ENCODE assay signal across 8 cellular contexts in genomic region chr7:4776160-4776623, GRCh38. TPM values are rescaled to one million over a fixed set of nuclear protein-coding genes. Genes with fewer than 3 reads are reported as not detected.
DNase-seq lines count a peak whose midpoint lies in the region; ATAC-seq lines count a peak whose summit lies in the region.

No MANE protein-coding gene starts in this region.

- intact Hi-C loops in right cardiac atrium (cut with DNase I) = no loop called here

- WGBS in right cardiac atrium = 46% methylated on average over 16 of the region's 16 CpGs

- H3K4me3 ChIP-seq in HAP-1 = peak overlapping the region; percentile 92
- H3K4me3 ChIP-seq in right cardiac atrium (ENCODE audit: low read length) = peak overlapping the region; percentile 63
- H3K4me3 ChIP-seq in skeletal muscle tissue (ENCODE audit: low read length in 3 of 3) = peak overlapping the region; percentile 89 to 98 (median 98)

- in situ Hi-C loops in HAP-1 (cut with MboI; ENCODE audit: low sequenced_read_pairs) = no loop called here

- no peaks in the 10 kb centered on the region for H3K27me3 Mint-ChIP-seq in activated CD4-positive, alpha-beta memory T cell treated with anti-CD3 and anti-CD28 coated beads, Interleukin-2, amount 10 ng/mL, durations not matched to agents 7 days and 5 days

- peaks cover 28% of the 10 kb centered on the region for H3K36me3 Mint-ChIP-seq in activated CD4-positive, alpha-beta memory T cell treated with anti-CD3 and anti-CD28 coated beads, Interleukin-2, amount 10 ng/mL, durations not matched to agents 7 days and 5 days (ENCODE audit: low read depth)

- H3K4me3 Mint-ChIP-seq in activated CD4-positive, alpha-beta memory T cell treated with anti-CD3 and anti-CD28 coated beads, Interleukin-2, amount 10 ng/mL, durations not matched to agents 7 days and 5 days = peak overlapping the region; percentile 99

- H3K9me3 Mint-ChIP-seq in activated CD4-positive, alpha-beta memory T cell treated with anti-CD3 and anti-CD28 coated beads, Interleukin-2, amount 10 ng/mL, durations not matched to agents 7 days and 5 days = no peaks in the 10 kb centered on the region

- no peaks in the 10 kb centered on the region for H3K9me3 ChIP-seq in HAP-1
- H3K9me3 ChIP-seq in right cardiac atrium (ENCODE audit: control insufficient read depth, low read length) = no peaks in the 10 kb centered on the region
- no peaks in the 10 kb centered on the region for H3K9me3 ChIP-seq in skeletal muscle tissue (ENCODE audit: control insufficient read depth in 3 of 3, low read length in 3 of 3)

- H3K27ac Mint-ChIP-seq in activated CD4-positive, alpha-beta memory T cell treated with anti-CD3 and anti-CD28 coated beads, Interleukin-2, amount 10 ng/mL, durations not matched to agents 7 days and 5 days = peak overlapping the region; percentile 96

- peaks cover 43% of the 10 kb centered on the region for H3K4me1 Mint-ChIP-seq in activated CD4-positive, alpha-beta memory T cell treated with anti-CD3 and anti-CD28 coated beads, Interleukin-2, amount 10 ng/mL, durations not matched to agents 7 days and 5 days

- H3K27me3 ChIP-seq in HAP-1 (ENCODE audit: low read depth) = no peaks in the 10 kb centered on the region
- no peaks in the 10 kb centered on the region for H3K27me3 ChIP-seq in right cardiac atrium (ENCODE audit: control insufficient read depth, insufficient read depth)
- no peaks in the 10 kb centered on the region for H3K27me3 ChIP-seq in skeletal muscle tissue (ENCODE audit: control insufficient read depth in 3 of 3, insufficient read depth in 3 of 3, low read length in 3 of 3)

- H3K27ac ChIP-seq in right cardiac atrium (ENCODE audit: low read length) (peak overlapping the region; percentile 79), skeletal muscle tissue (ENCODE audit: low read depth, low read length) (peak overlapping the region; percentile 95)

- DNase-seq in HAP-1 (ENCODE audit: low spot score in 2 of 2) = no peak
- DNase-seq in activated CD4-positive, alpha-beta memory T cell treated with anti-CD3 and anti-CD28 coated beads, Interleukin-2, amount 10 ng/mL, durations not matched to agents 7 days and 5 days = no peak
- DNase-seq in right cardiac atrium = peak in 1 of 3 donors; percentile 37
- DNase-seq in NCI-H345 treated with DMSO at 0.1 percent for 48 hours (lab: John Stamatoyannopoulos, UW; ENCODE audit: unreplicated experiment) = no peak
- DNase-seq in AG08395 (ENCODE audit: low spot score) = no peak
- no peak for DNase-seq in NCI-H187 treated with DMSO at 0.1 percent for 48 hours (lab: John Stamatoyannopoulos, UW)

- H3K9ac ChIP-seq in skeletal muscle tissue (ENCODE audit: low read depth in 1 of 3, low read length in 3 of 3) = peak overlapping the region; percentile 90 to 96 (median 93)

- H3K4me1 ChIP-seq in HAP-1 (no peaks in the 10 kb centered on the region), right cardiac atrium (ENCODE audit: control insufficient read depth, insufficient read depth, low read length) (peaks cover 6% of the 10 kb centered on the region), skeletal muscle tissue (ENCODE audit: control insufficient read depth in 3 of 3, insufficient read depth in 3 of 3, low read length in 3 of 3) (peaks cover 16 to 26% (median 20%) of the 10 kb centered on the region in 3 donors)

- no peaks in the 10 kb centered on the region; the same call in 1 of the 2 replicates for H3K36me3 ChIP-seq in HAP-1 (replicated peaks)
- peaks cover 2 to 14% (median 10%) of the 10 kb centered on the region in 3 donors for H3K36me3 ChIP-seq in skeletal muscle tissue (ENCODE audit: control insufficient read depth in 3 of 3, insufficient read depth in 3 of 3, low read length in 3 of 3)

- POLR2A ChIA-PET in activated CD4-positive, alpha-beta memory T cell treated with anti-CD3 and anti-CD28 coated beads, Interleukin-2, amount 10 ng/mL, durations not matched to agents 7 days and 5 days (lab: Charles Lee) = interaction anchor here (0.7 to 4.3 kb wide), 19 partner anchors 10 to 621 kb away, joined by 3 to 79 read pairs (median 5); partner anchors contain the start of genes FOXK1, RADIL and WIPI2

- ATAC-seq in right cardiac atrium = no peak
- no peak for ATAC-seq in GM18868 (IDR thresholded peaks at IDR 0.05; ENCODE audit: unreplicated experiment)

- CTCF ChIA-PET in activated CD4-positive, alpha-beta memory T cell treated with anti-CD3 and anti-CD28 coated beads, Interleukin-2, amount 10 ng/mL, durations not matched to agents 7 days and 5 days (lab: Charles Lee) = interaction anchor here (0.6 to 2.8 kb wide), 6 partner anchors 16 to 197 kb away, joined by 3 to 16 read pairs (median 8); no protein-coding TSS in a partner anchor

RNA-seq across cellular contexts. Expression of gene AP5Z1, which starts 0.8 kb away (rescaled TPM):
- total RNA-seq in activated CD4-positive, alpha-beta memory T cell treated with anti-CD3 and anti-CD28 coated beads, Interleukin-2, amount 10 ng/mL, durations not matched to agents 7 days and 5 days = 10 to 100 TPM; 57.5 to 60.6 TPM
- total RNA-seq in right cardiac atrium (10 to 100 TPM; 10.5 to 17.3 (median 15.2) TPM), skeletal muscle tissue (13.6 TPM)
- polyA plus RNA-seq in right cardiac atrium = 12.4 TPM
